Comparison of ENCODE assay signal across 20 cellular contexts in the genomic region with DNA sequence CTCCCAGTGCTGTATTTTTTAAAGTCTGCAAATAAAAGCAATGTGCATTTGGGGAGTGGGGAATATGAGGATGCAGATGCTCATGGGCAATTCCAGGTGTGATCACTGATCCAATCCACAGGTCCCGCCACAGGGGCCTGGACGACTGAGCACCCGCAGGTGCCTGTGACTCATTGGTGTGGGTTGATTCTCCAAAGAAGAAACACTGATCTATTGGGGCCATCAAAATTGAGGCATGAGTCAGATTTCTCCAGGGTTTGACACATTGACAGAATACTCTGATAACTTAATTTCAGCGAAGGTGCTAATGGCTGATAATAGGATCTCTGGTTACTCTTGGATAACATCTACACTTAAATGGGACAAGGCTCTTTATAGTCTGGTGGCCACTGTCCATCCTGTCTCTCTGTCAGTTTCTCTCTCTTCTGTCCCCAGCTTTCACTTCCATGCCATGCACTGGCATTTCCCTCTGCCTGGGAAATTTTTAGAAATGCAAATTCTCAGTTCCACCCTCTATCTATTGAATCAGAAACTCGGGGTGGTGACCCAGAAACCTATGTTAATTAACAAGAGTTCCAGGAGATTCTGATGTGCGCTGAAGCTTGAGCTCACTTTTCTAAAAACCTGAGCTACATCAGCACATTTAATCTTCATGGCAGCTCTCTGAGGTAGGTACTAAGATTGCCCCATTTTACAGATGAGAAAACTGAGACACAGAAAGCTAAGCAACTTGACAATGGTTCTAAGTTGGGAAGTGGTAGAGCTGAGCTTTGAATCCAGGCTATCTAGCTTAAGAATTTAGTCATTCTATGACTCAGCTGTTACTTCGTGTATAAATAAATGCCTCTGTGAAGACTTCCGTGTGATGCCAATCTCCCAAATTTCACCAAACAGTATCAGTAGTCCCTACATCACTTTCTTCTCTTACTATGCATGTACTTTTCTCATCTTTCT. TPM values are rescaled to one million over a fixed set of nuclear protein-coding genes. Genes with fewer than 3 reads are reported as not detected.
DNase-seq lines count a peak whose midpoint lies in the region; ATAC-seq, FAIRE-seq and TF ChIP-seq lines count a peak whose summit lies in the region.
"Had no signal": no experiment of that assay in that cellular context is flagged by ENCODE, and none has a peak within 500 bp of the region (broad histone marks: within the 10 kb centered on the region; RNA-seq: fewer than 3 reads in every experiment).

No MANE protein-coding gene starts in this region.

- no peaks in the 10 kb centered on the region for H3K9me3 ChIP-seq in esophagus muscularis mucosa
- no peaks in the 10 kb centered on the region for H3K9me3 ChIP-seq in gastrocnemius medialis
- H3K9me3 ChIP-seq in thyroid gland = no peaks in the 10 kb centered on the region
- H3K9me3 ChIP-seq: colonic mucosa, MG63, SJSA1 had no signal

- H3K4me1 ChIP-seq in esophagus muscularis mucosa (peaks cover 0 to 31% (median 11%) of the 10 kb centered on the region in 4 donors), gastrocnemius medialis (peaks cover 13 to 48% of the 10 kb centered on the region in 2 donors), thyroid gland (no peaks in the 10 kb centered on the region)
- H3K4me1 ChIP-seq: colonic mucosa, SJSA1 had no signal

- peak overlapping the region in 3 of 4 donors; percentile 64 to 69 (median 69) for H3K27ac ChIP-seq in esophagus muscularis mucosa (replicated peaks in 1 of 4)
- H3K27ac ChIP-seq in gastrocnemius medialis = peak overlapping the region; percentile 40 to 84 (median 76)
- no peak overlapping the region for H3K27ac ChIP-seq in thyroid gland
- H3K27ac ChIP-seq: colonic mucosa, hepatocyte, SJSA1 had no signal

- H3K36me3 ChIP-seq in esophagus muscularis mucosa = no peaks in the 10 kb centered on the region
- no peaks in the 10 kb centered on the region for H3K36me3 ChIP-seq in gastrocnemius medialis
- no peaks in the 10 kb centered on the region for H3K36me3 ChIP-seq in thyroid gland
- H3K36me3 ChIP-seq: colonic mucosa, MG63, SJSA1 had no signal

- no peak for TF ChIP-seq EP300 in esophagus muscularis mucosa (IDR thresholded peaks at IDR 0.05)

- in situ Hi-C loops in gastrocnemius medialis (cut with MboI; ENCODE audit: low sequenced_read_pairs in 4 of 4) = no loop called here

- DNase-seq in Daoy (ENCODE audit: low read depth) = peak; percentile 12
- DNase-seq in RKO (ENCODE audit: low spot score) = peak; percentile 37
- no peak for DNase-seq in esophagus muscularis mucosa (ENCODE audit: extremely low spot score)
- DNase-seq in gastrocnemius medialis = no peak
- DNase-seq in activated effector memory CD4-positive, alpha-beta T cell treated with Interleukin-2 at 50 U/mL for 16 hours = no peak
- no peak for DNase-seq in GM12892 (ENCODE audit: insufficient read length)
- DNase-seq in thyroid gland = no peak
- DNase-seq in NCI-H524 treated with DMSO at 0.1 percent for 48 hours (lab: John Stamatoyannopoulos, UW) = no peak
- DNase-seq: activated effector memory CD4-positive, alpha-beta T cell treated with anti-CD3 and anti-CD28 coated beads, Interleukin-2, amount 50 U/mL, for 16 hours; colonic mucosa; mesenchymal stem cell; MG63; NCI-H1694 treated with DMSO at 0.1 percent for 48 hours; nephron progenitor cell; stimulated activated naive CD4-positive, alpha-beta T cell treated with Interleukin-2 at 50 U/mL for 16 hours had no signal

- TF ChIP-seq CTCF in esophagus muscularis mucosa (IDR thresholded peaks at IDR 0.05) = no peak
- no peak for TF ChIP-seq CTCF in gastrocnemius medialis (IDR thresholded peaks at IDR 0.05 in 4 of 5, conservative IDR thresholded peaks at IDR 0.05 in 1 of 5)
- no peak for TF ChIP-seq CTCF in thyroid gland (IDR thresholded peaks at IDR 0.05)

- no peak for ATAC-seq in gastrocnemius medialis

- no peak for TF ChIP-seq POLR2A in esophagus muscularis mucosa (IDR thresholded peaks at IDR 0.05; ENCODE audit: low read depth)
- TF ChIP-seq POLR2A in gastrocnemius medialis (IDR thresholded peaks at IDR 0.05) = no peak
- TF ChIP-seq POLR2A in GM12892 (IDR thresholded peaks at IDR 0.05; ENCODE audit: low read depth, low read length) = no peak
- TF ChIP-seq POLR2A in thyroid gland (IDR thresholded peaks at IDR 0.05) = no peak

- H3K27me3 ChIP-seq in esophagus muscularis mucosa (no peaks in the 10 kb centered on the region), gastrocnemius medialis (no peaks in the 10 kb centered on the region), thyroid gland (no peaks in the 10 kb centered on the region)
- H3K27me3 ChIP-seq: colonic mucosa, MG63, SJSA1 had no signal

- 82% methylated on average over 8 of the region's 8 CpGs for WGBS in esophagus muscularis mucosa
- 84 to 87% methylated on average over 8 of the region's 8 CpGs for WGBS in thyroid gland, 2 donors

- intact Hi-C loops in esophagus muscularis mucosa (cut with DNase I) = no loop called here
- intact Hi-C loops in gastrocnemius medialis (cut with DNase I; ENCODE audit: low total_unique reads) = no loop called here
- intact Hi-C loops in thyroid gland (cut with DNase I) = no loop called here

- no peak overlapping the region for H3K4me3 ChIP-seq in esophagus muscularis mucosa
- no peak overlapping the region for H3K4me3 ChIP-seq in gastrocnemius medialis
- no peak overlapping the region for H3K4me3 ChIP-seq in thyroid gland (replicated peaks in 1 of 3)
- H3K4me3 ChIP-seq: colonic mucosa, hepatocyte, MG63, SJSA1 had no signal

- no peak for FAIRE-seq in GM12892 (lab: Jason Lieb, UNC)
- FAIRE-seq: HTR-8/SVneo, keratinocyte had no signal

RNA-seq across cellular contexts. Expression of a gene that starts 10.2 kb away (rescaled TPM):
- 1.6 and 2.0 TPM in 2 replicates for total RNA-seq in Daoy (2014; rRNA removed; shearing (Covaris generic))
- total RNA-seq in esophagus muscularis mucosa (10 to 100 TPM; 28.7 to 79.1 (median 36.3) TPM), gastrocnemius medialis (10 to 100 TPM; 26.2 to 88.8 (median 43.2) TPM), thyroid gland (10 to 100 TPM; 14.0 to 33.2 (median 23.3) TPM)
- not detected for polyA plus RNA-seq in GM12892 (2012; ENCODE audit: missing spikeins)
- total RNA-seq: T-helper 2 cell treated with Interferon-gamma antibody and Interleukin-4, amounts not matched to agents 100 ng/mL and 5 ng/mL, for 36 hours had no signal
- polyA plus RNA-seq: keratinocyte had no signal

Comparison
In these comparisons a context has a peak if more than half of its experiments do, and no peak if none do; other contexts are left out.
1. DNase-seq: peak in Daoy (single experiment) and RKO (single experiment); none in esophagus muscularis mucosa (single experiment), gastrocnemius medialis (0 of 2), activated effector memory CD4-positive, alpha-beta T cell treated with Interleukin-2 at 50 U/mL for 16 hours (single experiment), GM12892 (single experiment), thyroid gland (0 of 2) and NCI-H524 treated with DMSO at 0.1 percent for 48 hours (single experiment).
2. H3K27ac ChIP-seq: peak in esophagus muscularis mucosa (3 of 4) and gastrocnemius medialis (4 of 4); none in thyroid gland (0 of 3).